In genomic region chr3:45939341-45939771, GRCh38 we compare ENCODE assay signal across 10 cellular contexts. TPM values are rescaled to one million over a fixed set of nuclear protein-coding genes. Genes with fewer than 3 reads are reported as not detected.
A peak's percentile ranks its signal among the peaks of the same experiment; 100 is the strongest.
DNase-seq lines count a peak whose midpoint lies in the region; ATAC-seq lines count a peak whose summit lies in the region.
"Had no signal": no experiment of that assay in that cellular context is flagged by ENCODE, and none has a peak within 500 bp of the region (broad histone marks: within the 10 kb centered on the region; RNA-seq: fewer than 3 reads in every experiment).

No MANE protein-coding gene starts in this region.

- peak overlapping the region; percentile 80 for H3K14ac ChIP-seq in trophoblast cell (ENCODE audit: low read length)

- peak overlapping the region; percentile 95 for H4K91ac ChIP-seq in trophoblast cell (ENCODE audit: low read depth, low read length)

- H3K79me1 ChIP-seq in trophoblast cell (ENCODE audit: low read length): peaks cover 31% of the 10 kb centered on the region

- H2AK5ac ChIP-seq in trophoblast cell (ENCODE audit: low read length): peak overlapping the region; percentile 45

- H3K4me2 ChIP-seq in trophoblast cell (ENCODE audit: low read length): no peak overlapping the region

- no peak overlapping the region for H3K4ac ChIP-seq in trophoblast cell (ENCODE audit: low read depth, low read length)

- peaks cover 3% of the 10 kb centered on the region for H3K9me3 ChIP-seq in trophoblast cell (ENCODE audit: insufficient read depth, low read depth, low read length)

- H3K36me3 ChIP-seq in trophoblast cell (ENCODE audit: control insufficient read depth in 1 of 2, insufficient read depth in 2 of 2, low read length in 2 of 2): peaks cover 2 to 7% of the 10 kb centered on the region in 2 experiments

- H3K36me3 Mint-ChIP-seq in effector memory CD8-positive, alpha-beta T cell (ENCODE audit: insufficient read depth): peaks cover 37% of the 10 kb centered on the region

- no peak overlapping the region for H3K23ac ChIP-seq in trophoblast cell (ENCODE audit: low read length)

- no peak overlapping the region for H3K9ac ChIP-seq in trophoblast cell (ENCODE audit: low read length)

- no peaks in the 10 kb centered on the region for H3K27me3 Mint-ChIP-seq in effector memory CD8-positive, alpha-beta T cell

- H3K79me2 ChIP-seq in trophoblast cell (ENCODE audit: control insufficient read depth, insufficient read depth, low read length, poor library complexity): peaks cover 2% of the 10 kb centered on the region

- H2BK12ac ChIP-seq in trophoblast cell (ENCODE audit: low read length): peak overlapping the region; percentile 61

- H3K27ac Mint-ChIP-seq in effector memory CD8-positive, alpha-beta T cell: peak overlapping the region in 1 of 2 donors; percentile 77

- DNase-seq in NCI-H524 treated with DMSO at 0.1 percent for 48 hours (lab: John Stamatoyannopoulos, UW) (peak; percentile 74), trophoblast cell (peak in 1 of 2 donors; percentile 16), NCI-H446 (lab: John Stamatoyannopoulos, UW) (no peak), RPMI8226 (no peak)
- DNase-seq in effector memory CD8-positive, alpha-beta T cell: no peak

- H3K27me3 ChIP-seq in trophoblast cell (ENCODE audit: insufficient read depth, low read length): no peaks in the 10 kb centered on the region

- H3K27ac ChIP-seq in trophoblast cell (ENCODE audit: low read depth, low read length): peak overlapping the region; percentile 87
- H3K27ac ChIP-seq: HL-60, SK-N-MC had no signal

- peak overlapping the region; percentile 5 for H4K8ac ChIP-seq in trophoblast cell (ENCODE audit: low read depth, low read length)

- no peaks in the 10 kb centered on the region for H3K9me3 Mint-ChIP-seq in effector memory CD8-positive, alpha-beta T cell

- H2BK120ac ChIP-seq in trophoblast cell (ENCODE audit: insufficient read depth, low read length, poor library complexity): peak overlapping the region; percentile 12

- H3K4me1 Mint-ChIP-seq in effector memory CD8-positive, alpha-beta T cell (ENCODE audit: low read depth in 2 of 2): peaks cover 45 to 58% of the 10 kb centered on the region in 2 donors

- H2BK5ac ChIP-seq in trophoblast cell (ENCODE audit: low read depth, low read length, poor library complexity): peak overlapping the region; percentile 38

- peaks cover 23 to 30% of the 10 kb centered on the region in 2 experiments for H3K4me1 ChIP-seq in trophoblast cell (ENCODE audit: control insufficient read depth in 1 of 2, insufficient read depth in 2 of 2, low read length in 2 of 2)

- H3K4me3 Mint-ChIP-seq in effector memory CD8-positive, alpha-beta T cell: peak overlapping the region; percentile 5 to 41

- peak overlapping the region; percentile 1 for H3K18ac ChIP-seq in trophoblast cell (ENCODE audit: low read length)

- no peak overlapping the region for H4K12ac ChIP-seq in trophoblast cell (ENCODE audit: low read depth, low read length)

- no CpG with 5 or more reads among the region's 5 CpGs for WGBS in trophoblast cell (ENCODE audit: extremely low coverage, insufficient coverage, insufficient read length)

- H2AFZ ChIP-seq in trophoblast cell (ENCODE audit: insufficient read depth, low read length, poor library complexity): no peak overlapping the region

- ATAC-seq in GM21723 (IDR thresholded peaks at IDR 0.05; ENCODE audit: unreplicated experiment) (peak; percentile 10), GM18511 (IDR thresholded peaks at IDR 0.05; ENCODE audit: unreplicated experiment) (no peak), HG03135 (IDR thresholded peaks at IDR 0.05; ENCODE audit: unreplicated experiment) (no peak)
- ATAC-seq in effector memory CD8-positive, alpha-beta T cell (replicated peaks): no peak

- H3K4me3 ChIP-seq in trophoblast cell (ENCODE audit: low read depth, low read length): no peak overlapping the region
- H3K4me3 ChIP-seq: SK-N-MC had no signal

RNA-seq across cellular contexts. Expression of gene CXCR6, which starts 3.9 kb away (rescaled TPM):
- polyA plus RNA-seq in trophoblast cell (2013): 7.7 and 8.8 TPM in 2 replicates

RNA-seq across cellular contexts. Expression of gene CCR9, which starts 53.0 kb away (rescaled TPM):
- polyA plus RNA-seq in trophoblast cell (2013): not detected in 2 replicates

RNA-seq across cellular contexts. Expression of gene FYCO1, which starts 56.3 kb away (rescaled TPM):
- polyA plus RNA-seq in trophoblast cell (2013): 8.1 and 8.2 TPM in 2 replicates
